ENCODE assay signal across 1 cellular context in the genomic region with DNA sequence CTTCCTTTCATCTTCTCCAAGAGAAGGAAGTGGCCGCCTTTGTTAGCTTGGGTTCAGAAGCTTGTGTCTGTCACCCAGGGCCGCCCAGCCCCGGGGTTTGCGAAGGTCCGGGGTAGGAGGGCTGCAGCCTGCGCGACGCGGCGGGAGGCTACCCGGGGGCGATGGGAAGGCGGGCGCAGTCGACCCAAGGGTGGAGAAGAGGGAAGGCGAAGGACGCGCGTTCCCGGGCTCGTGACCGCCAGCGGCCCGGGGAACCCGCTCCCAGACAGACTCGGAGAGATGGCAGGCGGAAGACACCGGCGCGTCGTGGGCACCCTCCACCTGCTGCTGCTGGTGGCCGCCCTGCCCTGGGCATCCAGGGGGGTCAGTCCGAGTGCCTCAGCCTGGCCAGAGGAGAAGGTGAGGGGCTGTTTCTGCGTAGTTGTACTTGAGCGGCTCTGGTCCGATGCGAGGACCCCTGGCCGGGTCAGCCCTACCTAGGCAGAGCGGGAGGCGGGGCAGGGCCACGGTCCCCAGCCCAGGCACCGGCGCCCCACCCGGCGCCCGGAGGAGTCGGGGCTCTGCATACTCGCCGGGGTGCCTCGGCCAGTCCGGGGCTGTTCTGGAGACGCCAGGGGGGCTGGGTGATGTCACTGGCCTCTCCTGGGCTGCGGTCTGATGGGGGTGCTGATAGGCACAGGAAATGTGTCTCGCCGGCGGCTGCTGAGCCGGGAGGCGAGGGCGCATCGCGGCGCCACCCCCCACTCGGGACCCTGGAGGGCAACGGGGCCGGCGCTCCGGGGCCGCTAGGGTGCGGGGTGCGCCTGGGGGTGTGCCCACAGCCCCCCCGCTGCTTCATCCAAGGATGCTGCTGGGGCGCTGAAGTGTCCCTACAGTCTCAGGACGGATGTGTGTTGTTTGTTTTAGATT.
TF ChIP-seq lines count a peak whose summit lies in the region.

A gene (plus strand): TSS at position 178 of the 909 bp plus-strand sequence. CDS start 102 bp downstream, at position 280.

TF ChIP-seq in HepG2, 621 proteins besides CTCF, POLR2A, EP300 and RAD21 (continued from another document and continues in another):
- TF ChIP-seq, protein P1, sequence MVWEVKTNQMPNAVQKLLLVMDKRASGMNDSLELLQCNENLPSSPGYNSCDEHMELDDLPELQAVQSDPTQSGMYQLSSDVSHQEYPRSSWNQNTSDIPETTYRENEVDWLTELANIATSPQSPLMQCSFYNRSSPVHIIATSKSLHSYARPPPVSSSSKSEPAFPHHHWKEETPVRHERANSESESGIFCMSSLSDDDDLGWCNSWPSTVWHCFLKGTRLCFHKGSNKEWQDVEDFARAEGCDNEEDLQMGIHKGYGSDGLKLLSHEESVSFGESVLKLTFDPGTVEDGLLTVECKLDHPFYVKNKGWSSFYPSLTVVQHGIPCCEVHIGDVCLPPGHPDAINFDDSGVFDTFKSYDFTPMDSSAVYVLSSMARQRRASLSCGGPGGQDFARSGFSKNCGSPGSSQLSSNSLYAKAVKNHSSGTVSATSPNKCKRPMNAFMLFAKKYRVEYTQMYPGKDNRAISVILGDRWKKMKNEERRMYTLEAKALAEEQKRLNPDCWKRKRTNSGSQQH (CRISPR knock-in tag; IDR thresholded peaks at IDR 0.05; ENCODE audit: low read depth), result 0 out of 2 replicates have a peak, but pooled peaks have one; percentile 39
- TF ChIP-seq NFKBIZ (CRISPR knock-in tag; IDR thresholded peaks at IDR 0.05), result no peak
- TF ChIP-seq ZKSCAN1 (IDR thresholded peaks at IDR 0.05; ENCODE audit: low read length), result no peak
- TF ChIP-seq WIZ (CRISPR knock-in tag; IDR thresholded peaks at IDR 0.05), result no peak
- TF ChIP-seq ZNF572 (CRISPR knock-in tag; IDR thresholded peaks at IDR 0.05), result no peak
- no peak for TF ChIP-seq GFI1 (CRISPR knock-in tag; IDR thresholded peaks at IDR 0.05; ENCODE audit: borderline replicate concordance)
- no peak for TF ChIP-seq MAFK (conservative IDR thresholded peaks at IDR 0.05 in 1 of 2, IDR thresholded peaks at IDR 0.05 in 1 of 2; ENCODE audit: low read length in 2 of 2)
- TF ChIP-seq FOXO1 (CRISPR knock-in tag; IDR thresholded peaks at IDR 0.05), result no peak
- no peak for TF ChIP-seq HDAC6 (IDR thresholded peaks at IDR 0.05; ENCODE audit: low read depth, low read length)
- TF ChIP-seq ZNF550 (CRISPR knock-in tag; IDR thresholded peaks at IDR 0.05; ENCODE audit: borderline replicate concordance), result no peak
- TF ChIP-seq ZNF441 (CRISPR knock-in tag; IDR thresholded peaks at IDR 0.05; ENCODE audit: borderline replicate concordance), result no peak
- TF ChIP-seq, protein P2, sequence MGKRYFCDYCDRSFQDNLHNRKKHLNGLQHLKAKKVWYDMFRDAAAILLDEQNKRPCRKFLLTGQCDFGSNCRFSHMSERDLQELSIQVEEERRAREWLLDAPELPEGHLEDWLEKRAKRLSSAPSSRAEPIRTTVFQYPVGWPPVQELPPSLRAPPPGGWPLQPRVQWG (CRISPR knock-in tag; IDR thresholded peaks at IDR 0.05; ENCODE audit: borderline replicate concordance, low read depth), result no peak
- no peak for TF ChIP-seq NR2F2 (IDR thresholded peaks at IDR 0.05; ENCODE audit: borderline replicate concordance, low read depth)
- no peak for TF ChIP-seq MAZ (IDR thresholded peaks at IDR 0.05; ENCODE audit: borderline replicate concordance, low read depth, low read length)
- no peak for TF ChIP-seq MAZ (CRISPR knock-in tag; IDR thresholded peaks at IDR 0.05; ENCODE audit: low read depth)
- TF ChIP-seq, protein P3, sequence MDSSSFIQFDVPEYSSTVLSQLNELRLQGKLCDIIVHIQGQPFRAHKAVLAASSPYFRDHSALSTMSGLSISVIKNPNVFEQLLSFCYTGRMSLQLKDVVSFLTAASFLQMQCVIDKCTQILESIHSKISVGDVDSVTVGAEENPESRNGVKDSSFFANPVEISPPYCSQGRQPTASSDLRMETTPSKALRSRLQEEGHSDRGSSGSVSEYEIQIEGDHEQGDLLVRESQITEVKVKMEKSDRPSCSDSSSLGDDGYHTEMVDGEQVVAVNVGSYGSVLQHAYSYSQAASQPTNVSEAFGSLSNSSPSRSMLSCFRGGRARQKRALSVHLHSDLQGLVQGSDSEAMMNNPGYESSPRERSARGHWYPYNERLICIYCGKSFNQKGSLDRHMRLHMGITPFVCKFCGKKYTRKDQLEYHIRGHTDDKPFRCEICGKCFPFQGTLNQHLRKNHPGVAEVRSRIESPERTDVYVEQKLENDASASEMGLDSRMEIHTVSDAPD (CRISPR knock-in tag; IDR thresholded peaks at IDR 0.05), result no peak
- TF ChIP-seq ZNF530 (CRISPR knock-in tag; IDR thresholded peaks at IDR 0.05; ENCODE audit: low read depth), result no peak
- no peak for TF ChIP-seq SMYD3 (CRISPR knock-in tag; IDR thresholded peaks at IDR 0.05)
- TF ChIP-seq ZNF501 (CRISPR knock-in tag; IDR thresholded peaks at IDR 0.05), result 0 out of 2 replicates have a peak, but pooled peaks have one; percentile 50
- TF ChIP-seq ZNF644 (CRISPR knock-in tag; IDR thresholded peaks at IDR 0.05; ENCODE audit: low read depth), result no peak
- TF ChIP-seq KDM6A (CRISPR knock-in tag; IDR thresholded peaks at IDR 0.05; ENCODE audit: low read depth), result no peak
- TF ChIP-seq, protein P4, sequence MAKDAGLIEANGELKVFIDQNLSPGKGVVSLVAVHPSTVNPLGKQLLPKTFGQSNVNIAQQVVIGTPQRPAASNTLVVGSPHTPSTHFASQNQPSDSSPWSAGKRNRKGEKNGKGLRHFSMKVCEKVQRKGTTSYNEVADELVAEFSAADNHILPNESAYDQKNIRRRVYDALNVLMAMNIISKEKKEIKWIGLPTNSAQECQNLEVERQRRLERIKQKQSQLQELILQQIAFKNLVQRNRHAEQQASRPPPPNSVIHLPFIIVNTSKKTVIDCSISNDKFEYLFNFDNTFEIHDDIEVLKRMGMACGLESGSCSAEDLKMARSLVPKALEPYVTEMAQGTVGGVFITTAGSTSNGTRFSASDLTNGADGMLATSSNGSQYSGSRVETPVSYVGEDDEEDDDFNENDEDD (CRISPR knock-in tag; IDR thresholded peaks at IDR 0.05; ENCODE audit: borderline replicate concordance), result no peak
- no peak for TF ChIP-seq ZMYM4 (CRISPR knock-in tag; IDR thresholded peaks at IDR 0.05)
- TF ChIP-seq KLF6 (CRISPR knock-in tag; IDR thresholded peaks at IDR 0.05), result no peak
- no peak for TF ChIP-seq THYN1 (CRISPR knock-in tag; IDR thresholded peaks at IDR 0.05; ENCODE audit: borderline replicate concordance, low read depth)
- TF ChIP-seq, protein P5, sequence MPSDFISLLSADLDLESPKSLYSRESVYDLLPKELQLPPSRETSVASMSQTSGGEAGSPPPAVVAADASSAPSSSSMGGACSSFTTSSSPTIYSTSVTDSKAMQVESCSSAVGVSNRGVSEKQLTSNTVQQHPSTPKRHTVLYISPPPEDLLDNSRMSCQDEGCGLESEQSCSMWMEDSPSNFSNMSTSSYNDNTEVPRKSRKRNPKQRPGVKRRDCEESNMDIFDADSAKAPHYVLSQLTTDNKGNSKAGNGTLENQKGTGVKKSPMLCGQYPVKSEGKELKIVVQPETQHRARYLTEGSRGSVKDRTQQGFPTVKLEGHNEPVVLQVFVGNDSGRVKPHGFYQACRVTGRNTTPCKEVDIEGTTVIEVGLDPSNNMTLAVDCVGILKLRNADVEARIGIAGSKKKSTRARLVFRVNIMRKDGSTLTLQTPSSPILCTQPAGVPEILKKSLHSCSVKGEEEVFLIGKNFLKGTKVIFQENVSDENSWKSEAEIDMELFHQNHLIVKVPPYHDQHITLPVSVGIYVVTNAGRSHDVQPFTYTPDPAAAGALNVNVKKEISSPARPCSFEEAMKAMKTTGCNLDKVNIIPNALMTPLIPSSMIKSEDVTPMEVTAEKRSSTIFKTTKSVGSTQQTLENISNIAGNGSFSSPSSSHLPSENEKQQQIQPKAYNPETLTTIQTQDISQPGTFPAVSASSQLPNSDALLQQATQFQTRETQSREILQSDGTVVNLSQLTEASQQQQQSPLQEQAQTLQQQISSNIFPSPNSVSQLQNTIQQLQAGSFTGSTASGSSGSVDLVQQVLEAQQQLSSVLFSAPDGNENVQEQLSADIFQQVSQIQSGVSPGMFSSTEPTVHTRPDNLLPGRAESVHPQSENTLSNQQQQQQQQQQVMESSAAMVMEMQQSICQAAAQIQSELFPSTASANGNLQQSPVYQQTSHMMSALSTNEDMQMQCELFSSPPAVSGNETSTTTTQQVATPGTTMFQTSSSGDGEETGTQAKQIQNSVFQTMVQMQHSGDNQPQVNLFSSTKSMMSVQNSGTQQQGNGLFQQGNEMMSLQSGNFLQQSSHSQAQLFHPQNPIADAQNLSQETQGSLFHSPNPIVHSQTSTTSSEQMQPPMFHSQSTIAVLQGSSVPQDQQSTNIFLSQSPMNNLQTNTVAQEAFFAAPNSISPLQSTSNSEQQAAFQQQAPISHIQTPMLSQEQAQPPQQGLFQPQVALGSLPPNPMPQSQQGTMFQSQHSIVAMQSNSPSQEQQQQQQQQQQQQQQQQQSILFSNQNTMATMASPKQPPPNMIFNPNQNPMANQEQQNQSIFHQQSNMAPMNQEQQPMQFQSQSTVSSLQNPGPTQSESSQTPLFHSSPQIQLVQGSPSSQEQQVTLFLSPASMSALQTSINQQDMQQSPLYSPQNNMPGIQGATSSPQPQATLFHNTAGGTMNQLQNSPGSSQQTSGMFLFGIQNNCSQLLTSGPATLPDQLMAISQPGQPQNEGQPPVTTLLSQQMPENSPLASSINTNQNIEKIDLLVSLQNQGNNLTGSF (CRISPR knock-in tag; IDR thresholded peaks at IDR 0.05), result 0 out of 2 replicates have a peak, but pooled peaks have one; percentile 28
- no peak for TF ChIP-seq ATF7 (IDR thresholded peaks at IDR 0.05)
- no peak for TF ChIP-seq ATF7 (CRISPR knock-in tag; IDR thresholded peaks at IDR 0.05)
- no peak for TF ChIP-seq HNF4G (IDR thresholded peaks at IDR 0.05; ENCODE audit: borderline replicate concordance, low read depth, low read length)
- TF ChIP-seq HNF4G (CRISPR knock-in tag; IDR thresholded peaks at IDR 0.05; ENCODE audit: borderline replicate concordance, low read depth), result peak; percentile 53; the same call in 1 of the 2 replicates
- TF ChIP-seq BORCS8-MEF2B (CRISPR knock-in tag; IDR thresholded peaks at IDR 0.05), result no peak; the same call in 1 of the 2 replicates
- no peak for TF ChIP-seq NR2F6 (IDR thresholded peaks at IDR 0.05)
- TF ChIP-seq NR2F6 (CRISPR knock-in tag; IDR thresholded peaks at IDR 0.05), result no peak
- no peak for TF ChIP-seq ZBTB38 (CRISPR knock-in tag; IDR thresholded peaks at IDR 0.05)
- TF ChIP-seq ZNF660 (CRISPR knock-in tag; IDR thresholded peaks at IDR 0.05; ENCODE audit: borderline replicate concordance, low read depth), result no peak
- TF ChIP-seq ZNF292 (CRISPR knock-in tag; IDR thresholded peaks at IDR 0.05; ENCODE audit: borderline replicate concordance, low read depth), result peak; percentile 31; the same call in 1 of the 2 replicates
- no peak for TF ChIP-seq ZNF766 (CRISPR knock-in tag; IDR thresholded peaks at IDR 0.05; ENCODE audit: borderline replicate concordance)
- TF ChIP-seq, protein P6, sequence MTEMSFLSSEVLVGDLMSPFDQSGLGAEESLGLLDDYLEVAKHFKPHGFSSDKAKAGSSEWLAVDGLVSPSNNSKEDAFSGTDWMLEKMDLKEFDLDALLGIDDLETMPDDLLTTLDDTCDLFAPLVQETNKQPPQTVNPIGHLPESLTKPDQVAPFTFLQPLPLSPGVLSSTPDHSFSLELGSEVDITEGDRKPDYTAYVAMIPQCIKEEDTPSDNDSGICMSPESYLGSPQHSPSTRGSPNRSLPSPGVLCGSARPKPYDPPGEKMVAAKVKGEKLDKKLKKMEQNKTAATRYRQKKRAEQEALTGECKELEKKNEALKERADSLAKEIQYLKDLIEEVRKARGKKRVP (CRISPR knock-in tag; IDR thresholded peaks at IDR 0.05), result no peak
- TF ChIP-seq, protein P7, sequence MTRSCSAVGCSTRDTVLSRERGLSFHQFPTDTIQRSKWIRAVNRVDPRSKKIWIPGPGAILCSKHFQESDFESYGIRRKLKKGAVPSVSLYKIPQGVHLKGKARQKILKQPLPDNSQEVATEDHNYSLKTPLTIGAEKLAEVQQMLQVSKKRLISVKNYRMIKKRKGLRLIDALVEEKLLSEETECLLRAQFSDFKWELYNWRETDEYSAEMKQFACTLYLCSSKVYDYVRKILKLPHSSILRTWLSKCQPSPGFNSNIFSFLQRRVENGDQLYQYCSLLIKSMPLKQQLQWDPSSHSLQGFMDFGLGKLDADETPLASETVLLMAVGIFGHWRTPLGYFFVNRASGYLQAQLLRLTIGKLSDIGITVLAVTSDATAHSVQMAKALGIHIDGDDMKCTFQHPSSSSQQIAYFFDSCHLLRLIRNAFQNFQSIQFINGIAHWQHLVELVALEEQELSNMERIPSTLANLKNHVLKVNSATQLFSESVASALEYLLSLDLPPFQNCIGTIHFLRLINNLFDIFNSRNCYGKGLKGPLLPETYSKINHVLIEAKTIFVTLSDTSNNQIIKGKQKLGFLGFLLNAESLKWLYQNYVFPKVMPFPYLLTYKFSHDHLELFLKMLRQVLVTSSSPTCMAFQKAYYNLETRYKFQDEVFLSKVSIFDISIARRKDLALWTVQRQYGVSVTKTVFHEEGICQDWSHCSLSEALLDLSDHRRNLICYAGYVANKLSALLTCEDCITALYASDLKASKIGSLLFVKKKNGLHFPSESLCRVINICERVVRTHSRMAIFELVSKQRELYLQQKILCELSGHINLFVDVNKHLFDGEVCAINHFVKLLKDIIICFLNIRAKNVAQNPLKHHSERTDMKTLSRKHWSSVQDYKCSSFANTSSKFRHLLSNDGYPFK (CRISPR knock-in tag; IDR thresholded peaks at IDR 0.05; ENCODE audit: borderline replicate concordance), result peak; percentile 49; the same call in 1 of the 2 replicates
- TF ChIP-seq MLLT10 (CRISPR knock-in tag; IDR thresholded peaks at IDR 0.05), result no peak
- no peak for TF ChIP-seq NFIC (IDR thresholded peaks at IDR 0.05; ENCODE audit: low read length)
- no peak for TF ChIP-seq DNMT1 (CRISPR knock-in tag; IDR thresholded peaks at IDR 0.05)
- TF ChIP-seq ZNF776 (CRISPR knock-in tag; IDR thresholded peaks at IDR 0.05), result no peak
- TF ChIP-seq ZNF510 (CRISPR knock-in tag; IDR thresholded peaks at IDR 0.05; ENCODE audit: low read depth), result no peak
- TF ChIP-seq ZNF7 (CRISPR knock-in tag; IDR thresholded peaks at IDR 0.05), result no peak
- TF ChIP-seq ZBTB1 (CRISPR knock-in tag; IDR thresholded peaks at IDR 0.05; ENCODE audit: borderline replicate concordance), result no peak
- no peak for TF ChIP-seq XBP1 (CRISPR knock-in tag; IDR thresholded peaks at IDR 0.05)
- no peak for TF ChIP-seq PAF1 (CRISPR knock-in tag; IDR thresholded peaks at IDR 0.05)
- no peak for TF ChIP-seq ZNF33A (CRISPR knock-in tag; IDR thresholded peaks at IDR 0.05; ENCODE audit: borderline replicate concordance)
- TF ChIP-seq SRSF1 (optimal IDR thresholded peaks at IDR 0.05; ENCODE audit: low read depth, low read length), result no peak
- no peak for TF ChIP-seq NR2C2 (CRISPR knock-in tag; IDR thresholded peaks at IDR 0.05; ENCODE audit: borderline replicate concordance)
- no peak for TF ChIP-seq ZNF569 (CRISPR knock-in tag; IDR thresholded peaks at IDR 0.05; ENCODE audit: borderline replicate concordance)
- TF ChIP-seq JUNB (CRISPR knock-in tag; IDR thresholded peaks at IDR 0.05; ENCODE audit: borderline replicate concordance), result no peak
- no peak for TF ChIP-seq HMG20B (CRISPR knock-in tag; conservative IDR thresholded peaks at IDR 0.05)
- TF ChIP-seq ZNF460 (CRISPR knock-in tag; IDR thresholded peaks at IDR 0.05; ENCODE audit: borderline replicate concordance), result no peak
- TF ChIP-seq CAMTA2 (CRISPR knock-in tag; IDR thresholded peaks at IDR 0.05; ENCODE audit: borderline replicate concordance), result no peak
- TF ChIP-seq ZNF343 (CRISPR knock-in tag; IDR thresholded peaks at IDR 0.05), result no peak
- TF ChIP-seq ZNF557 (CRISPR knock-in tag; IDR thresholded peaks at IDR 0.05), result no peak
